Comparison of ENCODE assay signal across 20 cellular contexts in genomic region chr19:6709549-6709948, GRCh38. TPM values are rescaled to one million over a fixed set of nuclear protein-coding genes. Genes with fewer than 3 reads are reported as not detected.
DNase-seq lines count a peak whose midpoint lies in the region; ATAC-seq, FAIRE-seq and TF ChIP-seq lines count a peak whose summit lies in the region.
"Had no signal": no experiment of that assay in that cellular context is flagged by ENCODE, and none has a peak within 500 bp of the region (broad histone marks: within the 10 kb centered on the region; RNA-seq: fewer than 3 reads in every experiment).

No MANE protein-coding gene starts in this region.

- FAIRE-seq in kidney (lab: Jason Lieb, UNC): no peak
- FAIRE-seq: A549, G401.6, GM12892 had no signal

- peaks cover 0 to 6% of the 10 kb centered on the region in 2 donors for H3K27me3 ChIP-seq in breast epithelium

- POLR2A ChIA-PET in MCF 10A (lab: Yijun Ruan, JAX): interaction anchor here (0.6 to 0.8 kb wide), 2 partner anchors 11 to 36 kb away, joined by 4 read pairs; partner anchors contain the start of gene C3

- H3K4me1 ChIP-seq in breast epithelium: no peaks in the 10 kb centered on the region
- H3K4me1 ChIP-seq in kidney (ENCODE audit: control insufficient read depth in 1 of 2, insufficient read depth in 1 of 2, low read depth in 1 of 2, low read length in 2 of 2): no peaks in the 10 kb centered on the region
- H3K4me1 ChIP-seq: A549 had no signal

- DNase-seq in MCF 10A (ENCODE audit: unreplicated experiment) (no peak), breast epithelium (ENCODE audit: low spot score in 2 of 2) (no peak), kidney (peak; percentile 47), NCI-H1436 treated with DMSO at 0.1 percent for 48 hours (lab: John Stamatoyannopoulos, UW) (no peak)
- DNase-seq in stimulated activated effector memory CD8-positive, alpha-beta T cell treated with anti-CD3 and anti-CD28 coated beads, Interleukin-12 subunit alpha, Interleukin-12 subunit beta, amount 100 ng/mL, for 72 hours (ENCODE audit: low spot score in 2 of 2): no peak
- DNase-seq: C1 segment of cervical spinal cord, DMS79 treated with DMSO at 0.1 percent for 48 hours, GOT3, NCI-H1048, NCI-H146, NCI-H2081, NCI-H774 had no signal

- H3K27ac Mint-ChIP-seq in MCF 10A (ENCODE audit: low read depth, unreplicated experiment): peak overlapping the region; percentile 64
- peak overlapping the region; percentile 85 for H3K27ac Mint-ChIP-seq in stimulated activated effector memory CD8-positive, alpha-beta T cell treated with anti-CD3 and anti-CD28 coated beads, Interleukin-12 subunit alpha, Interleukin-12 subunit beta, amount 100 ng/mL, for 72 hours

- H3K27ac ChIP-seq in breast epithelium (no peak overlapping the region), kidney (ENCODE audit: low read depth in 2 of 2, low read length in 2 of 2) (no peak overlapping the region)
- H3K27ac ChIP-seq: A549, KMS-11, RWPE1 had no signal

- no peak for TF ChIP-seq POLR2A in breast epithelium (IDR thresholded peaks at IDR 0.05)

- H3K36me3 Mint-ChIP-seq in MCF 10A (ENCODE audit: insufficient read depth, unreplicated experiment): peaks cover 98% of the 10 kb centered on the region
- peaks cover 5% of the 10 kb centered on the region for H3K36me3 Mint-ChIP-seq in stimulated activated effector memory CD8-positive, alpha-beta T cell treated with anti-CD3 and anti-CD28 coated beads, Interleukin-12 subunit alpha, Interleukin-12 subunit beta, amount 100 ng/mL, for 72 hours

- no TSS peak for BruUV-seq in MCF 10A (replicated peaks; lab: Mats Ljungman, UMichigan)

- no peak for TF ChIP-seq CTCF in MCF 10A (IDR thresholded peaks at IDR 0.05; ENCODE audit: unreplicated experiment)
- TF ChIP-seq CTCF in breast epithelium (IDR thresholded peaks at IDR 0.05): no peak
- TF ChIP-seq CTCF in kidney (IDR thresholded peaks at IDR 0.05; ENCODE audit: borderline replicate concordance, extremely low read depth, insufficient read depth): no peak

- ATAC-seq in stimulated activated effector memory CD8-positive, alpha-beta T cell treated with anti-CD3 and anti-CD28 coated beads, Interleukin-12 subunit alpha, Interleukin-12 subunit beta, amount 100 ng/mL, for 72 hours: no peak
- no peak for ATAC-seq in HG02588 (IDR thresholded peaks at IDR 0.05; ENCODE audit: unreplicated experiment)
- ATAC-seq: A549 had no signal

- no peaks in the 10 kb centered on the region for H3K27me3 Mint-ChIP-seq in MCF 10A (ENCODE audit: insufficient read depth, unreplicated experiment)

- intact Hi-C loops in MCF 10A (cut with micrococcal nuclease): no loop called here
- intact Hi-C loops in breast epithelium (cut with DNase I; ENCODE audit: low total_unique reads): no loop called here
- intact Hi-C loops in kidney (cut with DNase I): no loop called here

- H3K4me3 ChIP-seq in breast epithelium (no peak overlapping the region), kidney (ENCODE audit: low read length in 2 of 2) (no peak overlapping the region)
- H3K4me3 ChIP-seq: A549 had no signal

- H3K9me3 Mint-ChIP-seq in MCF 10A (ENCODE audit: unreplicated experiment): no peaks in the 10 kb centered on the region
- H3K9me3 Mint-ChIP-seq in stimulated activated effector memory CD8-positive, alpha-beta T cell treated with anti-CD3 and anti-CD28 coated beads, Interleukin-12 subunit alpha, Interleukin-12 subunit beta, amount 100 ng/mL, for 72 hours: no peaks in the 10 kb centered on the region

- H3K36me3 ChIP-seq in breast epithelium: no peaks in the 10 kb centered on the region
- no peaks in the 10 kb centered on the region for H3K36me3 ChIP-seq in kidney (ENCODE audit: control insufficient read depth in 1 of 2, insufficient read depth in 2 of 2, low read length in 2 of 2)

- H3K4me3 Mint-ChIP-seq in MCF 10A (ENCODE audit: unreplicated experiment): no peak overlapping the region
- H3K4me3 Mint-ChIP-seq in stimulated activated effector memory CD8-positive, alpha-beta T cell treated with anti-CD3 and anti-CD28 coated beads, Interleukin-12 subunit alpha, Interleukin-12 subunit beta, amount 100 ng/mL, for 72 hours: peak overlapping the region; percentile 43

- H3K9me3 ChIP-seq in breast epithelium: no peaks in the 10 kb centered on the region
- H3K9me3 ChIP-seq in kidney (ENCODE audit: control insufficient read depth in 1 of 2, low read length in 2 of 2): no peaks in the 10 kb centered on the region
- H3K9me3 ChIP-seq: A549 had no signal

- CTCF ChIA-PET in MCF 10A (lab: Yijun Ruan, JAX): no interaction called here

- H3K9ac ChIP-seq in kidney (ENCODE audit: low read length in 2 of 2): no peak overlapping the region
- H3K9ac ChIP-seq: KMS-11 had no signal

- peaks cover 24% of the 10 kb centered on the region for H3K4me1 Mint-ChIP-seq in MCF 10A (ENCODE audit: insufficient read depth, unreplicated experiment)
- H3K4me1 Mint-ChIP-seq in stimulated activated effector memory CD8-positive, alpha-beta T cell treated with anti-CD3 and anti-CD28 coated beads, Interleukin-12 subunit alpha, Interleukin-12 subunit beta, amount 100 ng/mL, for 72 hours: peaks cover 22% of the 10 kb centered on the region

RNA-seq across cellular contexts. Expression of gene C3, which starts 10.9 kb away (rescaled TPM):
- 842 and 872 TPM in 2 replicates for total RNA-seq in MCF 10A (2022)
- total RNA-seq in breast epithelium: 1,000 to 10,000 TPM in 2 of 3 donors, 100 to 1,000 TPM in 1; 856 to 1,298 (median 1,115) TPM
- total RNA-seq in kidney: 3,831 TPM
- 452 TPM for polyA plus RNA-seq in kidney (ENCODE audit: insufficient read depth, low read depth, low replicate concordance)

RNA-seq across cellular contexts. Expression of gene GPR108, which starts 27.8 kb away (rescaled TPM):
- total RNA-seq in MCF 10A (2022) (115 and 124 TPM in 2 replicates), breast epithelium (10 to 100 TPM; 62.9 to 98.1 (median 78.0) TPM), kidney (113 TPM)
- polyA plus RNA-seq in kidney (ENCODE audit: insufficient read depth, low read depth, low replicate concordance): 144 TPM

RNA-seq across cellular contexts. Expression of gene TRIP10, which starts 29.9 kb away (rescaled TPM):
- 45.4 and 49.7 TPM in 2 replicates for total RNA-seq in MCF 10A (2022)
- total RNA-seq in breast epithelium: 10 to 100 TPM; 56.9 to 98.1 (median 87.5) TPM
- 92.9 TPM for total RNA-seq in kidney
- 57.5 TPM for polyA plus RNA-seq in kidney (ENCODE audit: insufficient read depth, low read depth, low replicate concordance)

RNA-seq across cellular contexts. Expression of gene TNFSF14, which starts 39.6 kb away (rescaled TPM):
- total RNA-seq in MCF 10A (2022): 12.1 and 12.2 TPM in 2 replicates
- total RNA-seq in breast epithelium: 1 to 10 TPM in 2 of 3 donors, under 1 TPM in 1; 0.96 to 8.3 (median 2.9) TPM
- total RNA-seq in kidney: 2.5 TPM
- not detected for polyA plus RNA-seq in kidney (ENCODE audit: insufficient read depth, low read depth, low replicate concordance)
- total RNA-seq: M059J, NCI-H460 had no signal

RNA-seq across cellular contexts. Expression of gene SH2D3A, which starts 57.7 kb away (rescaled TPM):
- total RNA-seq in MCF 10A (2022): 28.5 and 76.7 TPM in 2 replicates
- 10 to 100 TPM in 2 of 3 donors, under 1 TPM in 1; 0.96 to 38.2 (median 18.4) TPM for total RNA-seq in breast epithelium
- total RNA-seq in kidney: 35.4 TPM
- polyA plus RNA-seq in kidney (ENCODE audit: insufficient read depth, low read depth, low replicate concordance): 12.5 TPM
- total RNA-seq: M059J had no signal
